Comparison of ENCODE assay signal across 8 cellular contexts in genomic region chr16:4425378-4426020, GRCh38. TPM values are rescaled to one million over a fixed set of nuclear protein-coding genes. Genes with fewer than 3 reads are reported as not detected.
DNase-seq lines count a peak whose midpoint lies in the region; ATAC-seq and TF ChIP-seq lines count a peak whose summit lies in the region.

TSS of gene DNAJA3 (plus strand) at chr16:4425868. CDS start at chr16:4425882, 14 bp downstream.

- no peaks in the 10 kb centered on the region for H3K27me3 ChIP-seq in BJ (ENCODE audit: control insufficient read depth, insufficient read depth, low read length)

- peak within 1 kb of the TSS; percentile 95 for H3K4me3 Mint-ChIP-seq in activated CD4-positive, alpha-beta T cell treated with anti-CD3 and anti-CD28 coated beads for 36 hours

- intact Hi-C loops in activated CD4-positive, alpha-beta T cell treated with anti-CD3 and anti-CD28 coated beads for 36 hours (cut with DNase I, micrococcal nuclease), result loop anchor here (1.0 to 5.0 kb wide), 16 partner anchors 9 to 1163 kb away; partner anchors contain the start of genes CDIP1 (in 2 of the 2), CORO7 (in 2 of the 2), ANKS3 (in 1 of the 2) and DNAAF8 (in 1 of the 2)

- CTCF ChIA-PET in BJ (lab: Yijun Ruan, JAX), result no interaction called here
- CTCF ChIA-PET in activated CD4-positive, alpha-beta T cell treated with anti-CD3 and anti-CD28 coated beads for 36 hours (lab: Charles Lee), result no interaction called here

- H3K36me3 Mint-ChIP-seq in activated CD4-positive, alpha-beta T cell treated with anti-CD3 and anti-CD28 coated beads for 36 hours (ENCODE audit: low read depth), result peaks cover 30% of the 10 kb centered on the region

- TF ChIP-seq CTCF in BJ (IDR thresholded peaks at IDR 0.05; ENCODE audit: insufficient read depth, low read depth, low read length), result no peak
- no peak for TF ChIP-seq CTCF in choroid plexus epithelial cell (conservative IDR thresholded peaks at IDR 0.05; ENCODE audit: low read depth, low read length)

- ATAC-seq in HG03457 (IDR thresholded peaks at IDR 0.05; ENCODE audit: unreplicated experiment), result peak; percentile 69
- ATAC-seq in activated CD4-positive, alpha-beta T cell treated with anti-CD3 and anti-CD28 coated beads for 36 hours, result peak; percentile 93

- peak within 1 kb of the TSS; percentile 98 for H3K27ac Mint-ChIP-seq in activated CD4-positive, alpha-beta T cell treated with anti-CD3 and anti-CD28 coated beads for 36 hours

- H3K4me3 ChIP-seq in BJ (ENCODE audit: low read depth, low read length), result peak within 1 kb of the TSS; percentile 59
- H3K4me3 ChIP-seq in choroid plexus epithelial cell (ENCODE audit: low read depth, low read length), result peak within 1 kb of the TSS; percentile 70

- H3K9me3 Mint-ChIP-seq in activated CD4-positive, alpha-beta T cell treated with anti-CD3 and anti-CD28 coated beads for 36 hours (ENCODE audit: low read depth), result no peaks in the 10 kb centered on the region

- POLR2A ChIA-PET in BJ (lab: Charles Lee), result no interaction called here
- POLR2A ChIA-PET in activated CD4-positive, alpha-beta T cell treated with anti-CD3 and anti-CD28 coated beads for 36 hours (lab: Charles Lee), result interaction anchor here (0.6 kb wide), 1 partner anchor 190 kb away, joined by 3 read pairs; no protein-coding TSS in a partner anchor

- peaks cover 27% of the 10 kb centered on the region for H3K4me1 Mint-ChIP-seq in activated CD4-positive, alpha-beta T cell treated with anti-CD3 and anti-CD28 coated beads for 36 hours

- DNase-seq in BJ (ENCODE audit: low read depth), result peak; percentile 77
- peak; percentile 90 for DNase-seq in GM19240 (ENCODE audit: insufficient read length, low spot score)
- peak; percentile 86 to 97 for DNase-seq in NCI-H524 (lab: John Stamatoyannopoulos, UW)
- DNase-seq in activated CD4-positive, alpha-beta T cell treated with anti-CD3 and anti-CD28 coated beads for 36 hours, result peak; percentile 96
- peak; percentile 98 for DNase-seq in choroid plexus epithelial cell (ENCODE audit: low read depth)
- DNase-seq in kidney glomerular epithelial cell (lab: John Stamatoyannopoulos, UW), result peak; percentile 98
- DNase-seq in stimulated activated CD4-positive, alpha-beta T cell treated with anti-CD3 and anti-CD28 coated beads, Interleukin-15, amount 100 ng/mL, for 48 hours (ENCODE audit: low read depth in 2 of 2), result peak; percentile 84 to 88

- H3K36me3 ChIP-seq in BJ (ENCODE audit: control insufficient read depth, insufficient read depth, low read length), result 0 out of 2 replicates have a peak, but pooled peaks cover 1% of the 10 kb centered on the region

- no peaks in the 10 kb centered on the region for H3K27me3 Mint-ChIP-seq in activated CD4-positive, alpha-beta T cell treated with anti-CD3 and anti-CD28 coated beads for 36 hours

RNA-seq across cellular contexts. Expression of gene DNAJA3, which starts in this region (rescaled TPM):
- polyA plus RNA-seq in BJ (2011; rRNA removed), result 35.9 and 48.8 TPM in 2 replicates
- polyA minus RNA-seq in BJ (2011; rRNA and poly(A)+ RNA removed), result 19.6 and 25.9 TPM in 2 replicates
- 100 to 1,000 TPM in 1 of 2 experiments, 10 to 100 TPM in 1; 93.9 to 102 TPM for total RNA-seq in activated CD4-positive, alpha-beta T cell treated with anti-CD3 and anti-CD28 coated beads for 36 hours

Comparison
In these comparisons a context has a peak if more than half of its experiments do, and no peak if none do; other contexts are left out.
1. Peak in every context shown above with its lines: DNase-seq, ATAC-seq and H3K4me3 ChIP-seq.